Comparison of ENCODE assay signal across 35 cellular contexts in the genomic region with DNA sequence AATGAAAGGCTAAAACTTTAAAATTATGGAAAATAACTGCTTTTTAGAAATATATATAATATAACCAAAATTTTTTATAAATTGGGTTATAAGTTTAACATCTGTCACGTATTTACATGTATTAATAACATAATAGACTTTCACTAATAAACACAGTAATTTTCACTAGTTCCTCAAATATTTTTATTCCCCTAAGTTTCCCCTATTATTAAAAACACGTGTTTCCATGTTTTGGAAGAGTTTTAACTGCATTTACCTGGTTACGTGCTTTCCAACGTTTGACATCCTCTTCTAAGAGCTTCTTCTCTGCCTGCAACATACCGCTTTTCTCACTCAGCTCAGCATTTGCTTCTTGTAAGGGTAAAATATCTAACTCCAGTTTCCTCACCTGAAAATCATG. TPM values are rescaled to one million over a fixed set of nuclear protein-coding genes. Genes with fewer than 3 reads are reported as not detected.
"Had no signal": no experiment of that assay in that cellular context is flagged by ENCODE, and none has a peak within 500 bp of the region (broad histone marks: within the 10 kb centered on the region; RNA-seq: fewer than 3 reads in every experiment).

No MANE protein-coding gene starts in this region.

- H3K27ac ChIP-seq: brain microvascular endothelial cell, colonic mucosa, epithelial cell of prostate, esophagus squamous epithelium, VCaP had no signal

- H3K4me1 ChIP-seq: colonic mucosa, esophagus squamous epithelium had no signal

- ATAC-seq: activated CD4-positive, CD25-positive, alpha-beta regulatory T cell treated with anti-CD3 and anti-CD28 coated beads, Interleukin-2, amount 50 U/mL, for 24 hours; activated CD8-positive, alpha-beta T cell treated with anti-CD3 and anti-CD28 coated beads for 36 hours; activated naive CD4-positive, alpha-beta T cell treated with anti-CD3 and anti-CD28 coated beads, Interleukin-2, amount 50 U/mL, for 72 hours; activated T-cell treated with anti-CD3 and anti-CD28 coated beads, Interleukin-2, amount 50 U/mL, for 4 hours; activated T-helper 17 cell treated with anti-CD3 and anti-CD28 coated beads, Interleukin-2, amount 50 U/mL, for 72 hours; T-cell had no signal

- H3K27me3 ChIP-seq: brain microvascular endothelial cell, colonic mucosa, esophagus squamous epithelium had no signal

- H3K27ac Mint-ChIP-seq: activated B cell treated with CpG ODN at 0.5 μM for 24 hours; activated CD8-positive, alpha-beta T cell treated with anti-CD3 and anti-CD28 coated beads for 36 hours; activated naive CD8-positive, alpha-beta T cell treated with anti-CD3 and anti-CD28 coated beads, Interleukin-2, amount 10 ng/mL, durations not matched to agents 7 days and 5 days; activated T-helper 17 cell treated with anti-CD3 and anti-CD28 coated beads, Interleukin-2, amount 50 U/mL, for 72 hours; T-cell; T-helper 1 cell treated with Interleukin-12 subunit alpha and Interleukin-12 subunit beta and Interleukin-4 antibody, amounts not matched to agents 30 μg/mL and 1 μg/mL, for 36 hours; T-helper 2 cell treated with Interferon-gamma antibody and Interleukin-4, amounts not matched to agents 5 μg/mL and 100 μg/mL, for 36 hours had no signal

- H3K4me3 Mint-ChIP-seq: activated B cell treated with CpG ODN at 0.5 μM for 24 hours; activated CD8-positive, alpha-beta T cell treated with anti-CD3 and anti-CD28 coated beads for 36 hours; activated naive CD8-positive, alpha-beta T cell treated with anti-CD3 and anti-CD28 coated beads, Interleukin-2, amount 10 ng/mL, durations not matched to agents 7 days and 5 days; activated T-cell treated with anti-CD3 and anti-CD28 coated beads, Interleukin-2, amount 50 U/mL, for 4 hours; activated T-helper 17 cell treated with anti-CD3 and anti-CD28 coated beads, Interleukin-2, amount 50 U/mL, for 72 hours; T-cell; T-helper 1 cell treated with Interleukin-12 subunit alpha and Interleukin-12 subunit beta and Interleukin-4 antibody, amounts not matched to agents 30 μg/mL and 1 μg/mL, for 36 hours; T-helper 2 cell treated with Interferon-gamma antibody and Interleukin-4, amounts not matched to agents 5 μg/mL and 100 μg/mL, for 36 hours had no signal

- H3K9me3 Mint-ChIP-seq: activated B cell treated with CpG ODN at 0.5 μM for 24 hours; activated CD8-positive, alpha-beta T cell treated with anti-CD3 and anti-CD28 coated beads for 36 hours; activated naive CD4-positive, alpha-beta T cell treated with anti-CD3 and anti-CD28 coated beads, Interleukin-2, amount 50 U/mL, for 72 hours; activated naive CD8-positive, alpha-beta T cell treated with anti-CD3 and anti-CD28 coated beads, Interleukin-2, amount 10 ng/mL, durations not matched to agents 7 days and 5 days; activated T-cell treated with anti-CD3 and anti-CD28 coated beads, Interleukin-2, amount 50 U/mL, for 4 hours; activated T-helper 17 cell treated with anti-CD3 and anti-CD28 coated beads, Interleukin-2, amount 50 U/mL, for 72 hours; T-cell; T-helper 1 cell treated with Interleukin-12 subunit alpha and Interleukin-12 subunit beta and Interleukin-4 antibody, amounts not matched to agents 30 μg/mL and 1 μg/mL, for 36 hours; T-helper 2 cell treated with Interferon-gamma antibody and Interleukin-4, amounts not matched to agents 5 μg/mL and 100 μg/mL, for 36 hours had no signal

- H3K9me3 ChIP-seq: colonic mucosa, esophagus squamous epithelium had no signal

- H3K4me3 ChIP-seq: colonic mucosa, esophagus squamous epithelium had no signal

- FAIRE-seq: astrocyte, bronchial epithelial cell, endometrium, endothelial cell of umbilical vein had no signal

- H3K4me1 Mint-ChIP-seq: activated B cell treated with CpG ODN at 0.5 μM for 24 hours; activated naive CD8-positive, alpha-beta T cell treated with anti-CD3 and anti-CD28 coated beads, Interleukin-2, amount 10 ng/mL, durations not matched to agents 7 days and 5 days; activated T-helper 17 cell treated with anti-CD3 and anti-CD28 coated beads, Interleukin-2, amount 50 U/mL, for 72 hours; T-cell had no signal

- DNase-seq: activated B cell treated with CpG ODN at 0.5 μM for 24 hours; activated CD4-positive, alpha-beta T cell treated with anti-CD3 and anti-CD28 coated beads for 48 hours; activated CD4-positive, alpha-beta T cell treated with anti-CD3 and anti-CD28 coated beads, Interleukin-2, amount 50 U/mL, for 1 hour; activated CD4-positive, alpha-beta T cell treated with anti-CD3 and anti-CD28 coated beads, Interleukin-2, amount 50 U/mL, for 48 hours; activated CD8-positive, alpha-beta memory T cell treated with anti-CD3 and anti-CD28 coated beads for 24 hours; activated CD8-positive, alpha-beta T cell treated with anti-CD3 and anti-CD28 coated beads for 36 hours; activated effector memory CD4-positive, alpha-beta T cell treated with Interleukin-2 at 50 U/mL for 16 hours; activated gamma-delta T cell treated with Interleukin-2 at 50 U/mL for 16 hours; activated naive CD4-positive, alpha-beta T cell treated with Interleukin-2 at 50 U/mL for 16 hours; activated naive CD8-positive, alpha-beta T cell treated with anti-CD3 and anti-CD28 coated beads, Interleukin-2, amount 10 ng/mL, durations not matched to agents 7 days and 5 days; activated T-cell treated with anti-CD3 and anti-CD28 coated beads, Interleukin-2, amount 50 U/mL, for 4 hours; amniotic stem cell; anterior cingulate cortex; brain microvascular endothelial cell; colonic mucosa; effector CD8-positive, alpha-beta T cell; esophagus squamous epithelium; foreskin melanocyte; head of caudate nucleus; SW 1271; T-cell had no signal

- H3K27me3 Mint-ChIP-seq: activated B cell treated with CpG ODN at 0.5 μM for 24 hours; activated CD8-positive, alpha-beta T cell treated with anti-CD3 and anti-CD28 coated beads for 36 hours; activated naive CD8-positive, alpha-beta T cell treated with anti-CD3 and anti-CD28 coated beads, Interleukin-2, amount 10 ng/mL, durations not matched to agents 7 days and 5 days; activated T-helper 17 cell treated with anti-CD3 and anti-CD28 coated beads, Interleukin-2, amount 50 U/mL, for 72 hours; T-cell had no signal

RNA-seq across cellular contexts. Expression of a gene that starts 44.7 kb away (rescaled TPM):
- total RNA-seq: activated B cell treated with CpG ODN at 0.5 μM for 24 hours; activated CD8-positive, alpha-beta T cell treated with anti-CD3 and anti-CD28 coated beads for 36 hours; activated naive CD8-positive, alpha-beta T cell treated with anti-CD3 and anti-CD28 coated beads, Interleukin-2, amount 10 ng/mL, durations not matched to agents 7 days and 5 days; astrocyte; bronchial epithelial cell; dermis microvascular lymphatic vessel endothelial cell; endothelial cell of umbilical vein; fibroblast of lung; fibroblast of villous mesenchyme had no signal
- polyA plus RNA-seq: endothelial cell of umbilical vein had no signal
